18 cellular contexts compared by ENCODE assay signal in genomic region chr16:83891742-83892141, GRCh38. TPM values are rescaled to one million over a fixed set of nuclear protein-coding genes. Genes with fewer than 3 reads are reported as not detected.
A peak's percentile ranks its signal among the peaks of the same experiment; 100 is the strongest.
DNase-seq lines count a peak whose midpoint lies in the region; FAIRE-seq and TF ChIP-seq lines count a peak whose summit lies in the region.
"Had no signal": no experiment of that assay in that cellular context is flagged by ENCODE, and none has a peak within 500 bp of the region (broad histone marks: within the 10 kb centered on the region; RNA-seq: fewer than 3 reads in every experiment).

No MANE protein-coding gene starts in this region.

- no peak overlapping the region for H3K4me3 ChIP-seq in OCI-LY7 (ENCODE audit: low read depth, low read length, poor library complexity, severe bottlenecking)
- H3K4me3 ChIP-seq: A549, BLaER1 had no signal

- no peak overlapping the region for H3K27ac ChIP-seq in OCI-LY7 (ENCODE audit: low read depth, low read length, poor library complexity, severe bottlenecking)
- H3K27ac ChIP-seq: 22Rv1, A549, BLaER1 had no signal

- in situ Hi-C loops in ACHN (cut with HindIII; ENCODE audit: low pct_ligation_motif_present, low pct_unique_long_range_greater_than_20kb, low sequenced_read_pairs) = no loop called here

- no peak for TF ChIP-seq POLR2A in H54 (IDR thresholded peaks at IDR 0.05; ENCODE audit: low read depth, low read length)

- CTCF ChIA-PET in OCI-LY7 (lab: Charles Lee; ENCODE audit: unreplicated experiment) = no interaction called here

- no peaks in the 10 kb centered on the region for H4K20me1 ChIP-seq in OCI-LY7 (ENCODE audit: insufficient read depth, low read length)
- H4K20me1 ChIP-seq: BLaER1 had no signal

- no peaks in the 10 kb centered on the region for H3K9me2 ChIP-seq in OCI-LY7 (ENCODE audit: insufficient read depth, low read length)

- FAIRE-seq in H54 (lab: Jason Lieb, UNC) = no peak
- FAIRE-seq: A549, GM12892, GM18507, HepG2 had no signal

- no peak for TF ChIP-seq CTCF in OCI-LY7 (conservative IDR thresholded peaks at IDR 0.05; ENCODE audit: low read length)

- BruUV-seq in OCI-LY7 (replicated peaks; lab: Mats Ljungman, UMichigan) = no TSS peak

- no peaks in the 10 kb centered on the region for H3K4me1 ChIP-seq in OCI-LY7 (ENCODE audit: insufficient read depth, low read length, poor library complexity, severe bottlenecking)
- H3K4me1 ChIP-seq: A549, BLaER1 had no signal

- H3K4me2 ChIP-seq in OCI-LY7 (ENCODE audit: low read length) = no peak overlapping the region
- H3K4me2 ChIP-seq: A549, BLaER1 had no signal

- no peak overlapping the region for H2AFZ ChIP-seq in OCI-LY7 (ENCODE audit: low read length)

- intact Hi-C loops in OCI-LY7 (cut with micrococcal nuclease; ENCODE audit: unreplicated experiment) = no loop called here

- H3K9me3 ChIP-seq in OCI-LY7 (ENCODE audit: low read length) = no peaks in the 10 kb centered on the region

- DNase-seq in DMS 273 (lab: John Stamatoyannopoulos, UW; ENCODE audit: unreplicated experiment) (peak; percentile 12), DMS 273 treated with DMSO at 0.1 percent for 48 hours (lab: John Stamatoyannopoulos, UW) (no peak), ACHN (peak; percentile 16), OCI-LY7 (ENCODE audit: low spot score) (peak; percentile 5), iris pigment epithelial cell (ENCODE audit: low read depth) (peak; percentile 12), NCI-H1417 treated with DMSO at 0.1 percent for 48 hours (lab: John Stamatoyannopoulos, UW) (no peak), H54 (ENCODE audit: insufficient read length, low spot score) (no peak)
- DNase-seq: CD4-positive, alpha-beta memory T cell; DMS79; GDM1; GOT3; H9 had no signal

- H3K79me2 ChIP-seq in OCI-LY7 (ENCODE audit: insufficient read depth, low read depth, low read length) = no peaks in the 10 kb centered on the region

- H3K36me3 ChIP-seq in OCI-LY7 (ENCODE audit: insufficient read depth, low read length) = no peaks in the 10 kb centered on the region
- H3K36me3 ChIP-seq: BLaER1 had no signal

- POLR2A ChIA-PET in OCI-LY7 (lab: Charles Lee) = no interaction called here

RNA-seq across cellular contexts. Expression of gene MLYCD, which starts 7.2 kb away (rescaled TPM):
- 3.2 and 3.5 TPM in 2 replicates for total RNA-seq in OCI-LY7 (2014; rRNA removed; shearing (Covaris generic))
- 10.9 and 11.1 TPM in 2 replicates for total RNA-seq in OCI-LY7 (2022)

Comparison
In these comparisons a context has a peak if more than half of its experiments do, and no peak if none do; other contexts are left out.
1. DNase-seq: peak in DMS 273 (single experiment), ACHN (single experiment), OCI-LY7 (single experiment) and iris pigment epithelial cell (single experiment); none in DMS 273 treated with DMSO at 0.1 percent for 48 hours (single experiment), NCI-H1417 treated with DMSO at 0.1 percent for 48 hours (single experiment) and H54 (single experiment).